12 cellular contexts compared by ENCODE assay signal in genomic region chrX:46792826-46793195, GRCh38. TPM values are rescaled to one million over a fixed set of nuclear protein-coding genes. Genes with fewer than 3 reads are reported as not detected.
A peak's percentile ranks its signal among the peaks of the same experiment; 100 is the strongest.
DNase-seq lines count a peak whose midpoint lies in the region; ATAC-seq, FAIRE-seq and TF ChIP-seq lines count a peak whose summit lies in the region.
"Had no signal": no experiment of that assay in that cellular context is flagged by ENCODE, and none has a peak within 500 bp of the region (broad histone marks: within the 10 kb centered on the region; RNA-seq: fewer than 3 reads in every experiment).

No MANE protein-coding gene starts in this region.

- H3K4me2 ChIP-seq in neuronal stem cell (ENCODE audit: insufficient read depth, low read length, poor library complexity, severe bottlenecking), result no peak overlapping the region

- H3K14ac ChIP-seq in neuronal stem cell (ENCODE audit: low read length), result no peak overlapping the region

- no peaks in the 10 kb centered on the region for H3K79me1 ChIP-seq in neuronal stem cell (ENCODE audit: low read depth, low read length)

- intact Hi-C loops in posterior vena cava (cut with DNase I), result no loop called here

- H3K4me3 Mint-ChIP-seq in activated naive CD8-positive, alpha-beta T cell treated with anti-CD3 and anti-CD28 coated beads, Interleukin-2, amount 10 ng/mL, durations not matched to agents 7 days and 5 days, result peak overlapping the region; percentile 4

- no CpG with 5 or more reads among the region's 4 CpGs for WGBS in neuronal stem cell (ENCODE audit: extremely low coverage in 2 of 2, insufficient read length in 2 of 2, insufficient replicate concordance in 1 of 2), 2 donors

- peaks cover 7% of the 10 kb centered on the region for H3K4me1 Mint-ChIP-seq in activated naive CD8-positive, alpha-beta T cell treated with anti-CD3 and anti-CD28 coated beads, Interleukin-2, amount 10 ng/mL, durations not matched to agents 7 days and 5 days

- TF ChIP-seq CTCF in GM12865 (IDR thresholded peaks at IDR 0.05; ENCODE audit: insufficient read depth, low read depth, low read length, missing control alignments), result no peak
- TF ChIP-seq CTCF in HL-60 (IDR thresholded peaks at IDR 0.05; ENCODE audit: insufficient read depth, low read length), result no peak

- H3K27me3 ChIP-seq in HL-60 (ENCODE audit: insufficient read depth, poor library complexity, severe bottlenecking), result no peaks in the 10 kb centered on the region
- no peaks in the 10 kb centered on the region for H3K27me3 ChIP-seq in muscle layer of duodenum (ENCODE audit: low read depth, low read length)
- H3K27me3 ChIP-seq in neuronal stem cell (ENCODE audit: control insufficient read depth in 3 of 3, insufficient read depth in 3 of 3, low read depth in 1 of 3, low read length in 3 of 3), result peaks cover 0 to 7% (median 0%) of the 10 kb centered on the region in 3 experiments
- H3K27me3 ChIP-seq: adrenal gland, MG63 had no signal

- H4K91ac ChIP-seq in neuronal stem cell (ENCODE audit: low read depth, low read length, poor library complexity), result no peak overlapping the region

- H3K27ac ChIP-seq in HL-60 (replicated peaks) (peak overlapping the region; percentile 53), muscle layer of duodenum (ENCODE audit: low read length) (peak overlapping the region; percentile 51), neuronal stem cell (replicated peaks; ENCODE audit: low read length) (no peak overlapping the region)

- H2BK5ac ChIP-seq in neuronal stem cell (ENCODE audit: low read length), result no peak overlapping the region

- H3K4me1 ChIP-seq in muscle layer of duodenum (ENCODE audit: control insufficient read depth in 1 of 2, insufficient read depth in 2 of 2, low read length in 2 of 2) (peaks cover 0 to 4% of the 10 kb centered on the region in 2 donors), neuronal stem cell (ENCODE audit: control insufficient read depth in 2 of 2, insufficient read depth in 1 of 2, low read depth in 1 of 2, low read length in 2 of 2) (no peaks in the 10 kb centered on the region)
- H3K4me1 ChIP-seq: adrenal gland had no signal

- H3K9me3 ChIP-seq in muscle layer of duodenum (ENCODE audit: control insufficient read depth in 1 of 2, low read length in 2 of 2) (no peaks in the 10 kb centered on the region), neuronal stem cell (replicated peaks in 1 of 2; ENCODE audit: control insufficient read depth in 2 of 2, insufficient read depth in 1 of 2, low read depth in 1 of 2, low read length in 2 of 2) (no peaks in the 10 kb centered on the region)
- H3K9me3 ChIP-seq: adrenal gland, MG63 had no signal

- H3K23ac ChIP-seq in neuronal stem cell (ENCODE audit: low read depth, low read length, poor library complexity), result no peak overlapping the region

- H2BK120ac ChIP-seq in neuronal stem cell (ENCODE audit: low read depth, low read length), result no peak overlapping the region

- H2BK12ac ChIP-seq in neuronal stem cell (ENCODE audit: low read length), result no peak overlapping the region

- H3K4me3 ChIP-seq in GM12865 (ENCODE audit: low read depth, low read length) (peak overlapping the region; percentile 17; the same call in 1 of the 2 replicates), HL-60 (replicated peaks; ENCODE audit: insufficient read depth, low read length) (peak overlapping the region; percentile 2; the same call in 1 of the 2 replicates), muscle layer of duodenum (ENCODE audit: low read depth in 1 of 2, low read length in 2 of 2) (no peak overlapping the region), neuronal stem cell (ENCODE audit: low read length in 2 of 2) (no peak overlapping the region)
- H3K4me3 ChIP-seq: MG63 had no signal

- POLR2A ChIA-PET in activated naive CD8-positive, alpha-beta T cell treated with anti-CD3 and anti-CD28 coated beads, Interleukin-2, amount 10 ng/mL, durations not matched to agents 7 days and 5 days (lab: Charles Lee), result interaction anchor here (0.6 kb wide), 1 partner anchor 267 kb away, joined by 3 read pairs; no protein-coding TSS in a partner anchor

- H3K27ac Mint-ChIP-seq in activated naive CD8-positive, alpha-beta T cell treated with anti-CD3 and anti-CD28 coated beads, Interleukin-2, amount 10 ng/mL, durations not matched to agents 7 days and 5 days, result peak overlapping the region; percentile 7

- no peak overlapping the region for H2BK15ac ChIP-seq in neuronal stem cell (ENCODE audit: low read length)

- no peaks in the 10 kb centered on the region for H3K27me3 Mint-ChIP-seq in activated naive CD8-positive, alpha-beta T cell treated with anti-CD3 and anti-CD28 coated beads, Interleukin-2, amount 10 ng/mL, durations not matched to agents 7 days and 5 days

- no peaks in the 10 kb centered on the region for H3K9me3 Mint-ChIP-seq in activated naive CD8-positive, alpha-beta T cell treated with anti-CD3 and anti-CD28 coated beads, Interleukin-2, amount 10 ng/mL, durations not matched to agents 7 days and 5 days

- no peak overlapping the region for H2AFZ ChIP-seq in neuronal stem cell (ENCODE audit: low read length)

- H3K4ac ChIP-seq in neuronal stem cell (ENCODE audit: low read length), result no peak overlapping the region

- FAIRE-seq in HTR-8/SVneo (lab: Jason Lieb, UNC), result no peak

- DNase-seq in GM12865 (ENCODE audit: low read depth) (no peak), HL-60 (ENCODE audit: low read depth in 1 of 2, low spot score in 1 of 2) (no peak), neuronal stem cell (ENCODE audit: low spot score) (no peak), posterior vena cava (ENCODE audit: low spot score) (no peak), HTR-8/SVneo (ENCODE audit: insufficient read length, low spot score) (no peak)
- no peak for DNase-seq in activated naive CD8-positive, alpha-beta T cell treated with anti-CD3 and anti-CD28 coated beads, Interleukin-2, amount 10 ng/mL, durations not matched to agents 7 days and 5 days
- no peak for DNase-seq in activated CD4-positive, CD25-positive, alpha-beta regulatory T cell (lab: John Stamatoyannopoulos, UW)
- DNase-seq: adrenal gland, head of caudate nucleus, MG63, SHP77 treated with DMSO at 0.1 percent for 48 hours had no signal

- H3K18ac ChIP-seq in neuronal stem cell (ENCODE audit: low read length), result no peak overlapping the region

- no peak for ATAC-seq in activated naive CD8-positive, alpha-beta T cell treated with anti-CD3 and anti-CD28 coated beads, Interleukin-2, amount 10 ng/mL, durations not matched to agents 7 days and 5 days (ENCODE audit: low read depth)

- no peak overlapping the region for H2AK5ac ChIP-seq in neuronal stem cell (ENCODE audit: low read depth, low read length)

- no peak overlapping the region for H4K8ac ChIP-seq in neuronal stem cell (ENCODE audit: low read depth, low read length)

- H3K36me3 Mint-ChIP-seq in activated naive CD8-positive, alpha-beta T cell treated with anti-CD3 and anti-CD28 coated beads, Interleukin-2, amount 10 ng/mL, durations not matched to agents 7 days and 5 days, result no peaks in the 10 kb centered on the region

- H3K9ac ChIP-seq in neuronal stem cell (ENCODE audit: low read depth, low read length, poor library complexity), result no peak overlapping the region

- H3K36me3 ChIP-seq in muscle layer of duodenum (ENCODE audit: control insufficient read depth in 1 of 2, insufficient read depth in 2 of 2, low read length in 2 of 2), result no peaks in the 10 kb centered on the region
- no peaks in the 10 kb centered on the region for H3K36me3 ChIP-seq in neuronal stem cell (replicated peaks in 1 of 2; ENCODE audit: control insufficient read depth in 2 of 2, insufficient read depth in 2 of 2, low read length in 2 of 2)
- H3K36me3 ChIP-seq: adrenal gland, MG63 had no signal

RNA-seq across cellular contexts. Expression of gene SLC9A7, which starts 33.9 kb away (rescaled TPM):
- total RNA-seq in activated naive CD8-positive, alpha-beta T cell treated with anti-CD3 and anti-CD28 coated beads, Interleukin-2, amount 10 ng/mL, durations not matched to agents 7 days and 5 days, result 1 to 10 TPM; 2.9 to 3.9 TPM
- 1.2 TPM for polyA plus RNA-seq in neuronal stem cell (2013, experiment 1 of 2)
- polyA plus RNA-seq in neuronal stem cell (2013, experiment 2 of 2), result 1.2 TPM
- 1 to 10 TPM; 1.8 to 1.9 TPM for total RNA-seq in posterior vena cava

RNA-seq across cellular contexts. Expression of gene RP2, which starts 44.0 kb away (rescaled TPM):
- total RNA-seq in activated naive CD8-positive, alpha-beta T cell treated with anti-CD3 and anti-CD28 coated beads, Interleukin-2, amount 10 ng/mL, durations not matched to agents 7 days and 5 days, result 10 to 100 TPM; 10.8 to 11.1 TPM
- polyA plus RNA-seq in neuronal stem cell (2013, experiment 1 of 2), result 7.9 TPM
- 8.2 TPM for polyA plus RNA-seq in neuronal stem cell (2013, experiment 2 of 2)
- total RNA-seq in posterior vena cava, result 10 to 100 TPM; 10.6 to 13.1 TPM

Comparison
In these comparisons a context has a peak if more than half of its experiments do, and no peak if none do; other contexts are left out.
1. H3K4me3 ChIP-seq: peak in GM12865 (single experiment) and HL-60 (single experiment); none in muscle layer of duodenum (0 of 2) and neuronal stem cell (0 of 2).